Comparison of ENCODE assay signal across 9 cellular contexts in the genomic region with DNA sequence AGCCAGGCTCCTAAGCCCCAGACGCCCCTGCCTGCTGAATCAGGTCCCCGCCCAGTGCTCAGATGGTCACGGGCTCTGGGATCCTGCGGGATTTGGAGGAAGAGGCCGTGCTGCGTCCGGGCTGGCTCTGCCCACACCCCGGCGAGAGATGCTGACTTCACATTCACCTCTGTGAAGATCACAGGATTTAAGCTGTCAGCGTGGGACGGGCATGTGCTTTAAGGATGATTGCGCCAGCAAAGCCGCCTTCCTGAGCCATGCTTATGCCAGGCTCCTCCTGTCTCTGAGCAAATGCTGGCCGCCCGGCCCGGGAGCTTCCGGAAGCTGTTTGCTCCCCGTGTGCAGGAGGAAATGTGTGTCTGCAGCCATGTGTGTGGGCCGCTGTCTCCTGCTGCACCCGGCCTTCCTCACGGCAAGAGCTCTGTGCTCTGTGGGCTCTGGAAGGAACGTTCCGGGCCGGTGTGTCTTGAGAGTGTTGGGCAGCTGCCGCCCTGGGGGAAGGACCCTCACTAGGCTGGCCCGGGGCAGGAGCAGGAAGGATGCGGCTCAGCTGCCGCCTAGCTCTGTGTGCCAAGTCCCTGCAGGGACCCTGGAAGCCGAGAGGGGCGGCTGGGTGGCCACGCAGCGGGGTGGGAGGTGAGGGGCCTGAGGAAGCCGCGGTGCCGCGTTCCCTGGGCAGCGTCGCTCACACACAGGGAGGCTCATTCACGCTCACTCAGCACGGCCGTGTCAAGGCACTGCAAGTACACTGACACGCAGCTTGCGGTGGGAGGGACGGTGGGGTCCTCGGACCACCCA. TPM values are rescaled to one million over a fixed set of nuclear protein-coding genes. Genes with fewer than 3 reads are reported as not detected.
A peak's percentile ranks its signal among the peaks of the same experiment; 100 is the strongest.
DNase-seq lines count a peak whose midpoint lies in the region; ATAC-seq and TF ChIP-seq lines count a peak whose summit lies in the region.
"Had no signal": no experiment of that assay in that cellular context is flagged by ENCODE, and none has a peak within 500 bp of the region (broad histone marks: within the 10 kb centered on the region; RNA-seq: fewer than 3 reads in every experiment).

No MANE protein-coding gene starts in this region.

- peak; percentile 53 for ATAC-seq in CD4-positive, alpha-beta T cell (ENCODE audit: poor library complexity)
- peak; percentile 46 to 54 for ATAC-seq in activated naive CD4-positive, alpha-beta T cell treated with anti-CD3 and anti-CD28 coated beads, Interleukin-2, amount 50 U/mL, for 72 hours
- ATAC-seq in mucosa of descending colon (peak; percentile 50), HG03565 (IDR thresholded peaks at IDR 0.05; ENCODE audit: unreplicated experiment) (no peak)

- H3K4me3 Mint-ChIP-seq in CD4-positive, alpha-beta T cell: peak overlapping the region; percentile 6

- CTCF ChIA-PET in CD4-positive, alpha-beta T cell (lab: Charles Lee): interaction anchor here (1.7 kb wide), 1 partner anchor 53 kb away, joined by 5 read pairs; no protein-coding TSS in a partner anchor

- peaks cover 5% of the 10 kb centered on the region for H3K4me1 ChIP-seq in GM23248 (ENCODE audit: insufficient read depth)
- H3K4me1 ChIP-seq in mucosa of descending colon (ENCODE audit: low read depth): no peaks in the 10 kb centered on the region

- peaks cover 8% of the 10 kb centered on the region for H3K4me1 Mint-ChIP-seq in CD4-positive, alpha-beta T cell (ENCODE audit: low read depth)

- H3K27ac ChIP-seq in CD4-positive, alpha-beta T cell (ENCODE audit: low read depth, low read length): no peak overlapping the region
- no peak overlapping the region; the same call in 1 of the 2 replicates for H3K27ac ChIP-seq in GM23248

- H3K9me3 ChIP-seq in CD4-positive, alpha-beta T cell (ENCODE audit: control insufficient read depth, low read length): no peaks in the 10 kb centered on the region
- H3K9me3 ChIP-seq in GM23248 (ENCODE audit: low read depth) (no peaks in the 10 kb centered on the region), mucosa of descending colon (no peaks in the 10 kb centered on the region)

- H3K79me2 ChIP-seq in GM23248 (ENCODE audit: insufficient read depth): no peaks in the 10 kb centered on the region

- peaks cover 7% of the 10 kb centered on the region for H3K27me3 ChIP-seq in CD4-positive, alpha-beta T cell (ENCODE audit: control insufficient read depth, insufficient read depth, low read length)
- H3K27me3 ChIP-seq in GM23248 (replicated peaks; ENCODE audit: insufficient read depth): peaks cover 63% of the 10 kb centered on the region

- H3K36me3 Mint-ChIP-seq in CD4-positive, alpha-beta T cell (ENCODE audit: low read depth): no peaks in the 10 kb centered on the region
- no peaks in the 10 kb centered on the region for H3K36me3 Mint-ChIP-seq in activated naive CD4-positive, alpha-beta T cell treated with anti-CD3 and anti-CD28 coated beads, Interleukin-2, amount 50 U/mL, for 72 hours

- H3K4me3 ChIP-seq in GM23248: peak overlapping the region; percentile 67
- H3K4me3 ChIP-seq in mucosa of descending colon: no peak overlapping the region

- no peaks in the 10 kb centered on the region for H3K9me3 Mint-ChIP-seq in CD4-positive, alpha-beta T cell
- no peaks in the 10 kb centered on the region for H3K9me3 Mint-ChIP-seq in activated naive CD4-positive, alpha-beta T cell treated with anti-CD3 and anti-CD28 coated beads, Interleukin-2, amount 50 U/mL, for 72 hours

- POLR2A ChIA-PET in CD4-positive, alpha-beta T cell (lab: Charles Lee): interaction anchor here (1.3 kb wide), 1 partner anchor 17 kb away, joined by 5 read pairs; no protein-coding TSS in a partner anchor

- intact Hi-C loops in CD4-positive, alpha-beta T cell (cut with DNase I, micrococcal nuclease): no loop called here
- intact Hi-C loops in mucosa of descending colon (cut with DNase I, micrococcal nuclease): no loop called here

- H3K27ac Mint-ChIP-seq in CD4-positive, alpha-beta T cell: no peak overlapping the region
- no peak overlapping the region for H3K27ac Mint-ChIP-seq in activated naive CD4-positive, alpha-beta T cell treated with anti-CD3 and anti-CD28 coated beads, Interleukin-2, amount 50 U/mL, for 72 hours

- H3K27me3 Mint-ChIP-seq in CD4-positive, alpha-beta T cell: peaks cover 32% of the 10 kb centered on the region

- peak overlapping the region; percentile 81 for H3K4me2 ChIP-seq in GM23248 (ENCODE audit: unreplicated experiment)

- DNase-seq in CD4-positive, alpha-beta T cell: peak in 1 of 10 experiments; percentile 34
- peak; percentile 88 for DNase-seq in GM23248
- no peak for DNase-seq in activated naive CD4-positive, alpha-beta T cell treated with anti-CD3 and anti-CD28 coated beads, Interleukin-2, amount 50 U/mL, for 72 hours (ENCODE audit: low spot score in 2 of 2)
- peak in 2 of 3 donors; percentile 16 to 40 for DNase-seq in mucosa of descending colon
- no peak for DNase-seq in NCI-H2196 treated with DMSO at 0.1 percent for 48 hours (lab: John Stamatoyannopoulos, UW; ENCODE audit: unreplicated experiment)
- no peak for DNase-seq in NCI-H2081 treated with DMSO at 0.1 percent for 48 hours (lab: John Stamatoyannopoulos, UW)
- no peak for DNase-seq in NCI-H187 treated with DMSO at 0.1 percent for 48 hours (lab: John Stamatoyannopoulos, UW)

- H3K9me2 ChIP-seq in GM23248 (ENCODE audit: insufficient read depth): no peaks in the 10 kb centered on the region

- H3K9ac ChIP-seq in GM23248: peak overlapping the region; percentile 60

- H3K36me3 ChIP-seq in GM23248 (ENCODE audit: low read depth): no peaks in the 10 kb centered on the region
- H3K36me3 ChIP-seq in mucosa of descending colon (ENCODE audit: low read depth): no peaks in the 10 kb centered on the region

- H3F3A ChIP-seq in GM23248 (ENCODE audit: insufficient read depth): no peaks in the 10 kb centered on the region

- no peak for TF ChIP-seq CTCF in CD4-positive, alpha-beta T cell (IDR thresholded peaks at IDR 0.05)
- no peak for TF ChIP-seq CTCF in mucosa of descending colon (IDR thresholded peaks at IDR 0.05)

- WGBS in GM23248 (ENCODE audit: low coverage in 1 of 2, low lambda C conversion rate in 2 of 2, missing lambda C conversion rate in 2 of 2), 2 experiments: 14 to 32% methylated on average over 31 to 42 of the region's 45 CpGs

- peak overlapping the region; percentile 85 for H2AFZ ChIP-seq in GM23248

- no peaks in the 10 kb centered on the region for H4K20me1 ChIP-seq in GM23248 (ENCODE audit: insufficient read depth)

- in situ Hi-C loops in GM23248 (cut with MboI): no loop called here

RNA-seq across cellular contexts. Expression of gene BHLHE23, which starts 19.0 kb away (rescaled TPM):
- total RNA-seq in CD4-positive, alpha-beta T cell: not detected
- total RNA-seq in GM23248 (2014; rRNA removed; shearing (Covaris generic)): not detected in 2 replicates
- polyA plus RNA-seq in GM23248 (2016; fragmentation: Nextera tagmentation; extraction: Ambion mirVana): not detected in 2 replicates
- not detected for total RNA-seq in activated naive CD4-positive, alpha-beta T cell treated with anti-CD3 and anti-CD28 coated beads, Interleukin-2, amount 50 U/mL, for 72 hours
- not detected for total RNA-seq in mucosa of descending colon
- polyA plus RNA-seq: adipose tissue had no signal

Comparison
In these comparisons a context has a peak if more than half of its experiments do, and no peak if none do; other contexts are left out.
1. DNase-seq: peak in GM23248 (single experiment) and mucosa of descending colon (2 of 3); none in activated naive CD4-positive, alpha-beta T cell treated with anti-CD3 and anti-CD28 coated beads, Interleukin-2, amount 50 U/mL, for 72 hours (0 of 2), NCI-H2196 treated with DMSO at 0.1 percent for 48 hours (single experiment), NCI-H2081 treated with DMSO at 0.1 percent for 48 hours (single experiment) and NCI-H187 treated with DMSO at 0.1 percent for 48 hours (single experiment).